Comparison of ENCODE assay signal across 22 cellular contexts in the genomic region with DNA sequence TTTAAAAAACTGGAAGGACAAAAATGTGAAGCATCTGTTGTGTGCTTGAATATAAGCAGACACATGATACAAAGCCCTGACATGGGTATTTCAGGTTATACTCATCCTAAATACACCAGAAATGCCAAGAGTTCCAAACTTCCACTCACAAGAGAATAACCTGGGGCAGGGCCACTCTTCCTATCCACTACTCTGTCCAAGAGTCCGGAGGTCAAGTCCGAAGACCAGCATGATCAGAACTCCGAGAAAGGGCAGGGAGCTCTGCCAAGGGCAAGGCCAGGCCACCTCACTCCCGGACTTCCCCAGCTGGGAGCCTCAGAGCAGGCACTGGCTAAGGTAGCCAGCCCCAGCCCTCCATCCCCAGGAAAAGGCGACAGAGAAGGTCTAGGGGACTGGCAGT.
"Had no signal": no experiment of that assay in that cellular context is flagged by ENCODE, and none has a peak within 500 bp of the region (broad histone marks: within the 10 kb centered on the region; RNA-seq: fewer than 3 reads in every experiment).

No MANE protein-coding gene starts in this region.

- H3K36me3 ChIP-seq: cardiac muscle cell, gastrocnemius medialis, right atrium auricular region, transverse colon had no signal

- H3K4me3 ChIP-seq: ascending aorta, cardiac muscle cell, gastrocnemius medialis, right atrium auricular region, testis, transverse colon had no signal

- ATAC-seq: effector memory CD8-positive, alpha-beta T cell; gastrocnemius medialis; naive thymus-derived CD4-positive, alpha-beta T cell had no signal

- FAIRE-seq: islet of Langerhans, urothelium cell line had no signal

- H3K4me3 Mint-ChIP-seq: activated naive CD4-positive, alpha-beta T cell treated with anti-CD3 and anti-CD28 coated beads for 36 hours; activated naive CD8-positive, alpha-beta T cell treated with anti-CD3 and anti-CD28 coated beads, Interleukin-2, amount 10 ng/mL, durations not matched to agents 7 days and 5 days; brain; effector memory CD8-positive, alpha-beta T cell; naive thymus-derived CD4-positive, alpha-beta T cell had no signal

- H3K27me3 Mint-ChIP-seq: activated naive CD8-positive, alpha-beta T cell treated with anti-CD3 and anti-CD28 coated beads, Interleukin-2, amount 10 ng/mL, durations not matched to agents 7 days and 5 days; effector memory CD8-positive, alpha-beta T cell; naive thymus-derived CD4-positive, alpha-beta T cell had no signal

- H3K9me3 ChIP-seq: ascending aorta, gastrocnemius medialis, right atrium auricular region, testis, transverse colon had no signal

- H3K9me3 Mint-ChIP-seq: activated naive CD4-positive, alpha-beta T cell treated with anti-CD3 and anti-CD28 coated beads for 36 hours; activated naive CD8-positive, alpha-beta T cell treated with anti-CD3 and anti-CD28 coated beads, Interleukin-2, amount 10 ng/mL, durations not matched to agents 7 days and 5 days; brain; effector memory CD8-positive, alpha-beta T cell; naive thymus-derived CD4-positive, alpha-beta T cell had no signal

- H3K27ac Mint-ChIP-seq: activated naive CD4-positive, alpha-beta T cell treated with anti-CD3 and anti-CD28 coated beads for 36 hours; activated naive CD8-positive, alpha-beta T cell treated with anti-CD3 and anti-CD28 coated beads, Interleukin-2, amount 10 ng/mL, durations not matched to agents 7 days and 5 days; brain; effector memory CD8-positive, alpha-beta T cell; naive thymus-derived CD4-positive, alpha-beta T cell had no signal

- H3K4me1 ChIP-seq: right atrium auricular region, testis had no signal

- H3K27ac ChIP-seq: ascending aorta, cardiac muscle cell, gastrocnemius medialis, right atrium auricular region, testis, transverse colon had no signal

- DNase-seq: activated CD4-positive, alpha-beta T cell treated with anti-CD3 and anti-CD28 coated beads for 4 hours; activated CD4-positive, alpha-beta T cell treated with anti-CD3 and anti-CD28 coated beads, Interleukin-2, amount 50 U/mL, for 4 hours; activated CD8-positive, alpha-beta memory T cell treated with anti-CD3 and anti-CD28 coated beads for 24 hours; activated effector memory CD4-positive, alpha-beta T cell treated with Interleukin-2 at 50 U/mL for 16 hours; activated naive CD4-positive, alpha-beta T cell treated with anti-CD3 and anti-CD28 coated beads for 36 hours; activated naive CD8-positive, alpha-beta T cell treated with anti-CD3 and anti-CD28 coated beads, Interleukin-2, amount 10 ng/mL, durations not matched to agents 7 days and 5 days; cortex of kidney; effector memory CD8-positive, alpha-beta T cell; erythroblast; gastrocnemius medialis; glutamatergic neuron; naive thymus-derived CD4-positive, alpha-beta T cell; stimulated activated CD4-positive, alpha-beta T cell treated with anti-CD3 and anti-CD28 coated beads, Interleukin-2, amount 100 ng/mL, for 48 hours; stimulated activated naive CD4-positive, alpha-beta T cell treated with Interleukin-2 at 50 U/mL for 16 hours; transverse colon had no signal

- H3K27me3 ChIP-seq: ascending aorta, cardiac muscle cell, gastrocnemius medialis, right atrium auricular region, testis, transverse colon had no signal
